In the genomic region with DNA sequence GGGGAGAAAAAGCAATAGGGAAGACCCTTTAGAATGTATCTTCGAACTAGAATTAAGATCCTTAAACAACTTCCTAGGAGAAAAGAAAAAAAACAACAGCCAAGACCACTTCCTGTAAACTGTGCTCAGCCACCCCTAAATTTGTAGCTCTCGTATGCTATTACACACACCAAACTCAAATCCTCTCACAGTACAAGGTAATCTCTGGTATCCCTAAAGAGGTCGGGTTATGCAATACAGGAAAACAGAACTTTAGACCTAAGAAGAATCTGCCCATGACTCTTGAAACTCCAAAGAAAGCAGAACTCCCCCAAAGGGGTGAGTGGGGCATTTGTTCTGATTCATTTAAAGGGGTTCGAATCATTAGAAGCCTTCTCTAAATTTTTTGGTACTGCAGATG, we compare ENCODE assay signal across 10 cellular contexts.
DNase-seq lines count a peak whose midpoint lies in the region; ATAC-seq, FAIRE-seq and TF ChIP-seq lines count a peak whose summit lies in the region.
"Had no signal": no experiment of that assay in that cellular context is flagged by ENCODE, and none has a peak within 500 bp of the region (broad histone marks: within the 10 kb centered on the region; RNA-seq: fewer than 3 reads in every experiment).

No MANE protein-coding gene starts in this region.

- no peaks in the 10 kb centered on the region for H3K36me3 Mint-ChIP-seq in immature natural killer cell

- H3K4me3 ChIP-seq in BLaER1 treated with 17β-estradiol and CSF1 and Interleukin-3, amounts not matched to agents 10 nM and 100 nM: peak overlapping the region in 1 of 10 experiments; percentile 17; a peak in 1 of 20 replicates
- peak overlapping the region; percentile 48 for H3K4me3 ChIP-seq in OCI-LY1 (ENCODE audit: low read depth, low read length, poor library complexity, severe bottlenecking)
- H3K4me3 ChIP-seq in adrenal gland: no peak overlapping the region
- H3K4me3 ChIP-seq: testis had no signal

- WGBS in adrenal gland, 4 donors: 45 to 60% (median 51%) methylated on average over 4 of the region's 4 CpGs

- no peak overlapping the region for H3K27ac Mint-ChIP-seq in immature natural killer cell

- no peak for TF ChIP-seq POLR2A in adrenal gland (IDR thresholded peaks at IDR 0.05)

- no peaks in the 10 kb centered on the region for H3K79me2 ChIP-seq in OCI-LY1 (ENCODE audit: insufficient read depth, low read length)

- intact Hi-C loops in adrenal gland (cut with DNase I): no loop called here

- peak overlapping the region; percentile 96 for H2AFZ ChIP-seq in OCI-LY1 (ENCODE audit: low read length)

- peaks cover 95 to 100% (median 96%) of the 10 kb centered on the region in 11 experiments for H3K27me3 ChIP-seq in BLaER1 treated with 17β-estradiol and CSF1 and Interleukin-3, amounts not matched to agents 10 nM and 100 nM
- H3K27me3 ChIP-seq in OCI-LY1 (ENCODE audit: insufficient read depth, low read length) (no peaks in the 10 kb centered on the region), adrenal gland (peaks cover 11% of the 10 kb centered on the region)
- H3K27me3 ChIP-seq: testis had no signal

- peaks cover 0 to 2% (median 0%) of the 10 kb centered on the region in 6 donors for H3K9me3 Mint-ChIP-seq in immature natural killer cell

- ATAC-seq in HG02970 (IDR thresholded peaks at IDR 0.05; ENCODE audit: low FRiP score, unreplicated experiment): no peak

- H3K9ac ChIP-seq in BLaER1 treated with 17β-estradiol and CSF1 and Interleukin-3, amounts not matched to agents 10 nM and 100 nM: peak overlapping the region in 1 of 11 experiments; percentile 8; a peak in 1 of 22 replicates
- peak overlapping the region; percentile 40 for H3K9ac ChIP-seq in OCI-LY1 (ENCODE audit: low read length)

- H3K9me3 ChIP-seq in BLaER1 treated with 17β-estradiol and CSF1 and Interleukin-3, amounts not matched to agents 10 nM and 100 nM (replicated peaks in 1 of 11): no peaks in the 10 kb centered on the region
- no peaks in the 10 kb centered on the region for H3K9me3 ChIP-seq in OCI-LY1 (ENCODE audit: low read length)
- H3K9me3 ChIP-seq in adrenal gland (replicated peaks in 1 of 3): no peaks in the 10 kb centered on the region
- H3K9me3 ChIP-seq: testis had no signal

- peak overlapping the region in 5 of 11 experiments; percentile 24 to 60 (median 39); a peak in 8 of 22 replicates for H3K27ac ChIP-seq in BLaER1 treated with 17β-estradiol and CSF1 and Interleukin-3, amounts not matched to agents 10 nM and 100 nM
- H3K27ac ChIP-seq in OCI-LY1 (ENCODE audit: low read depth, low read length, poor library complexity, severe bottlenecking) (peak overlapping the region; percentile 53), adrenal gland (no peak overlapping the region)
- H3K27ac ChIP-seq: testis had no signal

- DNase-seq in GM19239 (ENCODE audit: insufficient read length, low spot score) (no peak), immature natural killer cell (no peak), GF-D8 (lab: John Stamatoyannopoulos, UW) (no peak), adrenal gland (no peak), UCSD-AML1 (lab: John Stamatoyannopoulos, UW; ENCODE audit: unreplicated experiment) (no peak)
- DNase-seq: NCI-H2029, testis had no signal

- TF ChIP-seq CTCF in OCI-LY1 (IDR thresholded peaks at IDR 0.05; ENCODE audit: low read length): no peak
- no peak for TF ChIP-seq CTCF in adrenal gland (IDR thresholded peaks at IDR 0.05)

- peak overlapping the region; percentile 9 to 44 (median 28) for H3K4me3 Mint-ChIP-seq in immature natural killer cell

- no peaks in the 10 kb centered on the region for H3K9me2 ChIP-seq in OCI-LY1 (ENCODE audit: low read depth, low read length)

- H3F3A ChIP-seq in OCI-LY1 (ENCODE audit: insufficient read depth, low read length): no peaks in the 10 kb centered on the region

- H3K4me2 ChIP-seq in BLaER1 treated with 17β-estradiol and CSF1 and Interleukin-3, amounts not matched to agents 10 nM and 100 nM: peak overlapping the region in 9 of 11 experiments; percentile 3 to 62 (median 44); a peak in 13 of 22 replicates
- H3K4me2 ChIP-seq in OCI-LY1 (ENCODE audit: low read length): peak overlapping the region; percentile 67

- peak; percentile 53 for FAIRE-seq in GM19239 (lab: Jason Lieb, UNC)

- H3K27me3 Mint-ChIP-seq in immature natural killer cell (ENCODE audit: low read depth in 3 of 3): peaks cover 0 to 2% (median 0%) of the 10 kb centered on the region in 3 donors

- peaks cover 3 to 9% of the 10 kb centered on the region in 2 donors for H3K4me1 Mint-ChIP-seq in immature natural killer cell

- H4K20me1 ChIP-seq in BLaER1 treated with 17β-estradiol and CSF1 and Interleukin-3, amounts not matched to agents 10 nM and 100 nM: peaks cover 0 to 5% (median 0%) of the 10 kb centered on the region in 11 experiments; a peak in 1 of 22 replicates
- no peaks in the 10 kb centered on the region for H4K20me1 ChIP-seq in OCI-LY1 (ENCODE audit: insufficient read depth, low read length)

- H3K36me3 ChIP-seq in BLaER1 treated with 17β-estradiol and CSF1 and Interleukin-3, amounts not matched to agents 10 nM and 100 nM: no peaks in the 10 kb centered on the region
- H3K36me3 ChIP-seq in OCI-LY1 (ENCODE audit: insufficient read depth, low read length) (no peaks in the 10 kb centered on the region), adrenal gland (replicated peaks in 1 of 2) (no peaks in the 10 kb centered on the region)

- peaks cover 0 to 30% (median 13%) of the 10 kb centered on the region in 10 experiments; a peak in 13 of 20 replicates for H3K4me1 ChIP-seq in BLaER1 treated with 17β-estradiol and CSF1 and Interleukin-3, amounts not matched to agents 10 nM and 100 nM
- H3K4me1 ChIP-seq in OCI-LY1 (ENCODE audit: insufficient read depth, low read length, severe bottlenecking): peaks cover 21% of the 10 kb centered on the region
- H3K4me1 ChIP-seq in adrenal gland (replicated peaks in 1 of 2): no peaks in the 10 kb centered on the region
- H3K4me1 ChIP-seq: testis had no signal
